8 cellular contexts compared by ENCODE assay signal in the genomic region with DNA sequence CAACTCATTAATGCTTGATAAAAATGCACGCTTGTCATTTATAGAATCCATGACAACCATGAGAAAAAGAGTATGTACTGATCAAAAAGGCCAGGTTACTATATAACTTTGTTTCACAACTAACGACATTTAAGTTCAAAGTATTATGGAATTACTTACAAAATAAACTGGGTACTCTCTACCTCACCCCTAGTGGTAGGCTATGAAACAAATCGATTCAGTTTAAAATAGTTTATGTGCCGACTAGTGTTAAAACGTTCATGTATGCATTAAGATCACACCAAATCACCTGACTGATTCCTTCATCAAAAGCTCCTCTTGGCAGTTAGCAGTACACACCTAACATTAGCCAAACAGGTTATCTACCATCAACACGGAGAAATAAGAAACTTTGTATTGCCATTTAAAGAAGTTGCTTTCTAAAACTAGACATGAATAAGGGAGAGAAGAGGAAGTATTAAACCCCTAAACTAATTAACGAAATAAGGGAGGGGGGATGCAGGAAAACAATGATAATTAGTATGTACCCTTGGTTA.
A peak's percentile ranks its signal among the peaks of the same experiment; 100 is the strongest.
DNase-seq lines count a peak whose midpoint lies in the region; TF ChIP-seq lines count a peak whose summit lies in the region.

No MANE protein-coding gene starts in this region.

- no peaks in the 10 kb centered on the region for H3K9me3 ChIP-seq in ectodermal cell (ENCODE audit: control insufficient read depth, low read length)
- H3K9me3 ChIP-seq in smooth muscle cell (replicated peaks; ENCODE audit: low read depth): no peaks in the 10 kb centered on the region

- H3F3A ChIP-seq in smooth muscle cell (ENCODE audit: low read depth): no peaks in the 10 kb centered on the region

- H4K20me1 ChIP-seq in smooth muscle cell (ENCODE audit: low read depth): peaks cover 27% of the 10 kb centered on the region

- H3K4me3 ChIP-seq in ectodermal cell (ENCODE audit: insufficient read depth, low read depth, low read length) (no peak overlapping the region), smooth muscle cell (no peak overlapping the region)

- no peaks in the 10 kb centered on the region for H3K27me3 ChIP-seq in ectodermal cell (ENCODE audit: control insufficient read depth, insufficient read depth, low read length, poor library complexity, severe bottlenecking)
- no peaks in the 10 kb centered on the region for H3K27me3 ChIP-seq in smooth muscle cell (ENCODE audit: low read depth)

- WGBS in ectodermal cell, 2 experiments: 78 to 90% methylated on average over 4 to 6 of the region's 7 CpGs
- WGBS in smooth muscle cell (ENCODE audit: low lambda C conversion rate): 84% methylated on average over 7 of the region's 7 CpGs

- H3K36me3 ChIP-seq in ectodermal cell (ENCODE audit: control insufficient read depth, insufficient read depth, low read length) (no peaks in the 10 kb centered on the region), smooth muscle cell (ENCODE audit: low read depth) (no peaks in the 10 kb centered on the region)

- no peak overlapping the region for H3K9ac ChIP-seq in smooth muscle cell (ENCODE audit: low read depth)

- peak overlapping the region; percentile 66 for H3K4me2 ChIP-seq in smooth muscle cell

- H3K27ac ChIP-seq in ectodermal cell (ENCODE audit: insufficient read depth, low read depth, low read length, poor library complexity, severe bottlenecking) (peak overlapping the region; percentile 58), smooth muscle cell (ENCODE audit: low read depth) (no peak overlapping the region)

- H2AFZ ChIP-seq in smooth muscle cell (ENCODE audit: low read depth): no peak overlapping the region

- TF ChIP-seq CTCF in smooth muscle cell (IDR thresholded peaks at IDR 0.05; ENCODE audit: borderline replicate concordance, insufficient read depth, poor library complexity, severe bottlenecking): no peak

- peaks cover 48% of the 10 kb centered on the region for H3K79me2 ChIP-seq in smooth muscle cell (ENCODE audit: low read depth)

- peak; percentile 56 to 77 for DNase-seq in NCI-H526 (lab: John Stamatoyannopoulos, UW)
- DNase-seq in NCI-H526 treated with DMSO at 0.1 percent for 48 hours (lab: John Stamatoyannopoulos, UW): no peak
- peak; percentile 46 for DNase-seq in NCI-H774 (lab: John Stamatoyannopoulos, UW)
- DNase-seq in smooth muscle cell (lab: John Stamatoyannopoulos, UW; ENCODE audit: unreplicated experiment): no peak
- no peak for DNase-seq in dermis blood vessel endothelial cell
- no peak for DNase-seq in NK-92 treated with Interleukin-12 subunit alpha and Interleukin-12 subunit beta, amount 100 ng/mL, for 24 hours (lab: John Stamatoyannopoulos, UW)
- no peak for DNase-seq in activated naive CD4-positive, alpha-beta T cell treated with Interleukin-2 at 50 U/mL for 16 hours

- H3K4me1 ChIP-seq in ectodermal cell (ENCODE audit: control insufficient read depth, insufficient read depth, low read length): peaks cover 15% of the 10 kb centered on the region
- H3K4me1 ChIP-seq in smooth muscle cell (ENCODE audit: low read depth): peaks cover 13% of the 10 kb centered on the region

Comparison
In these comparisons a context has a peak if more than half of its experiments do, and no peak if none do; other contexts are left out.
1. DNase-seq: peak in NCI-H526 (2 of 2) and NCI-H774 (single experiment); none in NCI-H526 treated with DMSO at 0.1 percent for 48 hours (single experiment), smooth muscle cell (single experiment), dermis blood vessel endothelial cell (single experiment), NK-92 treated with Interleukin-12 subunit alpha and Interleukin-12 subunit beta, amount 100 ng/mL, for 24 hours (single experiment) and activated naive CD4-positive, alpha-beta T cell treated with Interleukin-2 at 50 U/mL for 16 hours (single experiment).